In genomic region chr2:25201265-25201664, GRCh38 we compare ENCODE assay signal across 1 cellular context.
TF ChIP-seq lines count a peak whose summit lies in the region.

No MANE protein-coding gene starts in this region.

TF ChIP-seq in GM23338, 12 proteins besides CTCF, POLR2A, EP300 and RAD21 (continued from another document):
- TF ChIP-seq ZNF462 (CRISPR knock-in tag; IDR thresholded peaks at IDR 0.05) (no peak), ZNF114 (CRISPR knock-in tag; IDR thresholded peaks at IDR 0.05) (no peak)
